In the genomic region with DNA sequence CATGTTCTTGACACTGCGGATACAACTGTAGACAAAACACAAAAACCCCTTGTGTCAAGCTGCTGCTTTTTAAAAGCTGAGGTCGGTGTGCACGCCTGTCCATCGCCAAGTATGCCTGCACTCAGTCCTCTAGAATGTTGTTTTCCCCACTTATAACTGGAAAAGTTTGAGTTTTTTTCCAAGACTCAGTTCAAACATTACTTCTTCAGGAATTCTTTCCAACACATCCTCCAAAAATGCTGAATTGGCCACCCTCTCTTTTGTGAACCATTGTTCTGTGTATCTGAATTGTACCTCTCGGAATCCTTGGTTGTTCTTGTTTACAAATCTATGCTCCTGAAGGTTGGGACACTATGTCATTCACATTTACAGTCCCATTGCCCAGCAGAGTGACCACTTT, we compare ENCODE assay signal across 20 cellular contexts.
DNase-seq lines count a peak whose midpoint lies in the region; ATAC-seq and TF ChIP-seq lines count a peak whose summit lies in the region.
"Had no signal": no experiment of that assay in that cellular context is flagged by ENCODE, and none has a peak within 500 bp of the region (broad histone marks: within the 10 kb centered on the region; RNA-seq: fewer than 3 reads in every experiment).

No MANE protein-coding gene starts in this region.

- H3K4me1 ChIP-seq in IMR-90 (ENCODE audit: control insufficient read depth, insufficient read depth, low read length) (no peaks in the 10 kb centered on the region; the same call in 1 of the 2 replicates), left lung (no peaks in the 10 kb centered on the region)

- peaks cover 6% of the 10 kb centered on the region for H3K36me3 Mint-ChIP-seq in endothelial cell (ENCODE audit: low read depth, unreplicated experiment)
- H3K36me3 Mint-ChIP-seq in activated CD8-positive, alpha-beta T cell treated with anti-CD3 and anti-CD28 coated beads for 36 hours (ENCODE audit: low read depth) = peaks cover 6% of the 10 kb centered on the region

- H3K27me3 Mint-ChIP-seq in endothelial cell (ENCODE audit: unreplicated experiment) = peaks cover 2% of the 10 kb centered on the region
- no peaks in the 10 kb centered on the region for H3K27me3 Mint-ChIP-seq in activated CD8-positive, alpha-beta T cell treated with anti-CD3 and anti-CD28 coated beads for 36 hours
- H3K27me3 Mint-ChIP-seq: CD4-positive, alpha-beta memory T cell had no signal

- no peak for TF ChIP-seq RAD21 in IMR-90 (IDR thresholded peaks at IDR 0.05; ENCODE audit: low read length)

- no peak overlapping the region for H3K18ac ChIP-seq in IMR-90 (ENCODE audit: low read depth, low read length)

- dilution Hi-C loops in IMR-90 (cut with HindIII; ENCODE audit: low sequenced_read_pairs, unreplicated experiment) = no loop called here

- H3K27ac Mint-ChIP-seq in endothelial cell (ENCODE audit: unreplicated experiment) = peak overlapping the region; percentile 44
- H3K27ac Mint-ChIP-seq in activated CD8-positive, alpha-beta T cell treated with anti-CD3 and anti-CD28 coated beads for 36 hours = no peak overlapping the region
- H3K27ac Mint-ChIP-seq: CD4-positive, alpha-beta memory T cell; H9 had no signal

- H3K79me1 ChIP-seq in IMR-90 (ENCODE audit: low read depth in 1 of 2, low read length in 2 of 2) = no peaks in the 10 kb centered on the region; a peak in 1 of 4 replicates

- TF ChIP-seq POLR2A in IMR-90 (IDR thresholded peaks at IDR 0.05; ENCODE audit: low read depth, low read length) = no peak

- no peak overlapping the region for H3K23ac ChIP-seq in IMR-90 (ENCODE audit: low read depth, low read length)

- H3K9ac ChIP-seq in IMR-90 (ENCODE audit: low read depth, low read length) = no peak overlapping the region

- POLR2A ChIA-PET in IMR-90 (lab: Charles Lee; ENCODE audit: unreplicated experiment) = no interaction called here
- POLR2A ChIA-PET in activated CD8-positive, alpha-beta T cell treated with anti-CD3 and anti-CD28 coated beads for 36 hours (lab: Charles Lee) = no interaction called here

- no peak overlapping the region for H4K5ac ChIP-seq in IMR-90 (ENCODE audit: low read depth, low read length)

- no peak overlapping the region for H3K4me3 ChIP-seq in AG10803 (ENCODE audit: low read length)
- no peak overlapping the region for H3K4me3 ChIP-seq in IMR-90 (ENCODE audit: insufficient read depth, low read depth, low read length)
- no peak overlapping the region for H3K4me3 ChIP-seq in left lung
- H3K4me3 ChIP-seq in dorsolateral prefrontal cortex = no peak overlapping the region
- H3K4me3 ChIP-seq: K562 had no signal

- H3K27me3 ChIP-seq in IMR-90 (ENCODE audit: control insufficient read depth, insufficient read depth, low read length) (no peaks in the 10 kb centered on the region), left lung (no peaks in the 10 kb centered on the region), dorsolateral prefrontal cortex (no peaks in the 10 kb centered on the region)
- H3K27me3 ChIP-seq: BE2C had no signal

- H3K9me3 ChIP-seq in IMR-90 (ENCODE audit: control insufficient read depth, insufficient read depth, low read length) = no peaks in the 10 kb centered on the region
- peaks cover 0 to 2% of the 10 kb centered on the region in 2 donors for H3K9me3 ChIP-seq in left lung

- CTCF ChIA-PET in IMR-90 (lab: Yijun Ruan, JAX) = no interaction called here
- CTCF ChIA-PET in activated CD8-positive, alpha-beta T cell treated with anti-CD3 and anti-CD28 coated beads for 36 hours (lab: Charles Lee) = no interaction called here

- H3K4me2 ChIP-seq in IMR-90 (ENCODE audit: low read depth, low read length) = no peak overlapping the region

- no peak overlapping the region for H3K56ac ChIP-seq in IMR-90 (ENCODE audit: extremely low read depth, insufficient read depth, low read length)

- BruUV-seq in IMR-90 (replicated peaks; lab: Mats Ljungman, UMichigan) = no TSS peak

- no peak overlapping the region for H2AFZ ChIP-seq in IMR-90 (replicated peaks; ENCODE audit: low read length, poor library complexity)

- WGBS in IMR-90 (ENCODE audit: extremely low coverage in 2 of 2, insufficient read length in 1 of 2), 2 experiments = no CpG with 5 or more reads among the region's 5 CpGs

- no peak overlapping the region for H2BK120ac ChIP-seq in IMR-90 (ENCODE audit: low read depth, low read length)

- no peak overlapping the region for H3K27ac ChIP-seq in IMR-90 (ENCODE audit: insufficient read depth, low read length)
- H3K27ac ChIP-seq in left lung = no peak overlapping the region
- no peak overlapping the region for H3K27ac ChIP-seq in dorsolateral prefrontal cortex
- H3K27ac ChIP-seq: C4-2B had no signal

- H3K9me3 Mint-ChIP-seq in endothelial cell (ENCODE audit: unreplicated experiment) = no peaks in the 10 kb centered on the region
- H3K9me3 Mint-ChIP-seq in activated CD8-positive, alpha-beta T cell treated with anti-CD3 and anti-CD28 coated beads for 36 hours = no peaks in the 10 kb centered on the region
- H3K9me3 Mint-ChIP-seq: H9 had no signal

- H2BK15ac ChIP-seq in IMR-90 (ENCODE audit: low read depth, low read length) = no peak overlapping the region

- intact Hi-C loops in IMR-90 (cut with micrococcal nuclease) = no loop called here
- intact Hi-C loops in left lung (cut with DNase I) = no loop called here
- intact Hi-C loops in activated CD8-positive, alpha-beta T cell treated with anti-CD3 and anti-CD28 coated beads for 36 hours (cut with micrococcal nuclease) = no loop called here
- intact Hi-C loops in dorsolateral prefrontal cortex (cut with DNase I) = no loop called here

- no peak overlapping the region for H2BK5ac ChIP-seq in IMR-90 (ENCODE audit: low read depth, low read length, poor library complexity, severe bottlenecking)

- no peak overlapping the region for H3K14ac ChIP-seq in IMR-90 (replicated peaks; ENCODE audit: low read depth, low read length)

- H3K9me1 ChIP-seq in IMR-90 (ENCODE audit: insufficient read depth, low read length) = no peaks in the 10 kb centered on the region

- DNase-seq in AG10803 (ENCODE audit: low read depth) = peak; percentile 56
- DNase-seq in IMR-90 = peak; percentile 21
- no peak for DNase-seq in endothelial cell (ENCODE audit: low spot score)
- peak in 1 of 2 donors; percentile 13 for DNase-seq in left lung
- no peak for DNase-seq in NCI-H446 treated with DMSO at 0.1 percent for 48 hours (lab: John Stamatoyannopoulos, UW)
- DNase-seq in activated CD8-positive, alpha-beta T cell treated with anti-CD3 and anti-CD28 coated beads for 36 hours = no peak
- no peak for DNase-seq in dorsolateral prefrontal cortex
- DNase-seq: 8988T; BE2C; CD4-positive, alpha-beta memory T cell; COR-L47; DMS153; DMS79 treated with DMSO at 0.1 percent for 48 hours; GDM1; GOT3; H9 had no signal

- no peak overlapping the region for H2AK9ac ChIP-seq in IMR-90 (replicated peaks; ENCODE audit: low read depth, low read length, poor library complexity)

- H3K36me3 ChIP-seq in IMR-90 (ENCODE audit: control insufficient read depth, insufficient read depth, low read length) (no peaks in the 10 kb centered on the region), left lung (peaks cover 0 to 3% of the 10 kb centered on the region in 2 donors)

- H3K4me1 Mint-ChIP-seq in endothelial cell (ENCODE audit: unreplicated experiment) = peaks cover 54% of the 10 kb centered on the region
- H3K4me1 Mint-ChIP-seq in activated CD8-positive, alpha-beta T cell treated with anti-CD3 and anti-CD28 coated beads for 36 hours (ENCODE audit: low read depth) = no peaks in the 10 kb centered on the region
- H3K4me1 Mint-ChIP-seq: CD4-positive, alpha-beta memory T cell; H9 had no signal

- no peaks in the 10 kb centered on the region for H4K20me1 ChIP-seq in IMR-90 (ENCODE audit: insufficient read depth, low read length)

- no peak overlapping the region for H3K4ac ChIP-seq in IMR-90 (ENCODE audit: low read depth, low read length)

- H2AK5ac ChIP-seq in IMR-90 (ENCODE audit: low read depth, low read length) = no peak overlapping the region

- H4K91ac ChIP-seq in IMR-90 (ENCODE audit: insufficient read depth, low read depth, low read length) = no peak overlapping the region

- in situ Hi-C loops in IMR-90 (cut with MboI; ENCODE audit: low sequenced_read_pairs) = no loop called here

- H3K4me3 Mint-ChIP-seq in endothelial cell (ENCODE audit: unreplicated experiment) = no peak overlapping the region
- no peak overlapping the region for H3K4me3 Mint-ChIP-seq in activated CD8-positive, alpha-beta T cell treated with anti-CD3 and anti-CD28 coated beads for 36 hours
- H3K4me3 Mint-ChIP-seq: CD4-positive, alpha-beta memory T cell; H9 had no signal

- ATAC-seq in IMR-90 (ENCODE audit: low read depth) (no peak), left lung (peak; percentile 26), GM19395 (IDR thresholded peaks at IDR 0.05; ENCODE audit: unreplicated experiment) (no peak)
- ATAC-seq in activated CD8-positive, alpha-beta T cell treated with anti-CD3 and anti-CD28 coated beads for 36 hours = no peak
- ATAC-seq: HepG2, K562 had no signal

- TF ChIP-seq CTCF in AG10803 (conservative IDR thresholded peaks at IDR 0.05; ENCODE audit: low read length) (no peak), IMR-90 (conservative IDR thresholded peaks at IDR 0.05; ENCODE audit: low read depth, low read length) (no peak), endothelial cell (IDR thresholded peaks at IDR 0.05; ENCODE audit: unreplicated experiment) (no peak), left lung (IDR thresholded peaks at IDR 0.05) (no peak), dorsolateral prefrontal cortex (IDR thresholded peaks at IDR 0.05 in 54 of 56, conservative IDR thresholded peaks at IDR 0.05 in 2 of 56; ENCODE audit: low read depth in 1 of 56, partially characterized antibody in 56 of 56) (no peak)
- no peak for TF ChIP-seq CTCF in activated CD8-positive, alpha-beta T cell treated with anti-CD3 and anti-CD28 coated beads for 36 hours (IDR thresholded peaks at IDR 0.05)

- no peak overlapping the region for H4K8ac ChIP-seq in IMR-90 (ENCODE audit: low read depth in 2 of 2, low read length in 2 of 2)

- no peak overlapping the region for H2BK20ac ChIP-seq in IMR-90 (ENCODE audit: low read depth, low read length)

TF ChIP-seq in IMR-90, 13 proteins besides CTCF, POLR2A, EP300 and RAD21:
- TF ChIP-seq, protein P1, sequence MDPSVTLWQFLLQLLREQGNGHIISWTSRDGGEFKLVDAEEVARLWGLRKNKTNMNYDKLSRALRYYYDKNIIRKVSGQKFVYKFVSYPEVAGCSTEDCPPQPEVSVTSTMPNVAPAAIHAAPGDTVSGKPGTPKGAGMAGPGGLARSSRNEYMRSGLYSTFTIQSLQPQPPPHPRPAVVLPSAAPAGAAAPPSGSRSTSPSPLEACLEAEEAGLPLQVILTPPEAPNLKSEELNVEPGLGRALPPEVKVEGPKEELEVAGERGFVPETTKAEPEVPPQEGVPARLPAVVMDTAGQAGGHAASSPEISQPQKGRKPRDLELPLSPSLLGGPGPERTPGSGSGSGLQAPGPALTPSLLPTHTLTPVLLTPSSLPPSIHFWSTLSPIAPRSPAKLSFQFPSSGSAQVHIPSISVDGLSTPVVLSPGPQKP (IDR thresholded peaks at IDR 0.05; ENCODE audit: borderline replicate concordance, low read depth, low read length) = no peak
TF ChIP-seq in IMR-90: peak in this region for 0.

Comparison
In these comparisons a context has a peak if more than half of its experiments do, and no peak if none do; other contexts are left out.
1. DNase-seq: peak in AG10803 (single experiment) and IMR-90 (single experiment); none in endothelial cell (single experiment), NCI-H446 treated with DMSO at 0.1 percent for 48 hours (single experiment), activated CD8-positive, alpha-beta T cell treated with anti-CD3 and anti-CD28 coated beads for 36 hours (single experiment) and dorsolateral prefrontal cortex (0 of 10).